11 cellular contexts compared by ENCODE assay signal in genomic region chr4:39713691-39714090, GRCh38. TPM values are rescaled to one million over a fixed set of nuclear protein-coding genes. Genes with fewer than 3 reads are reported as not detected.
A peak's percentile ranks its signal among the peaks of the same experiment; 100 is the strongest.
DNase-seq lines count a peak whose midpoint lies in the region; ATAC-seq and TF ChIP-seq lines count a peak whose summit lies in the region.
"Had no signal": no experiment of that assay in that cellular context is flagged by ENCODE, and none has a peak within 500 bp of the region (broad histone marks: within the 10 kb centered on the region; RNA-seq: fewer than 3 reads in every experiment).

No MANE protein-coding gene starts in this region.

- intact Hi-C loops in aorta (cut with DNase I) = no loop called here

- no peak overlapping the region for H3K4me3 ChIP-seq in fibroblast of pulmonary artery (replicated peaks; ENCODE audit: low read depth, low read length)
- H3K4me3 ChIP-seq in aorta (ENCODE audit: low read length in 2 of 2) = no peak overlapping the region
- no peak overlapping the region for H3K4me3 ChIP-seq in suprapubic skin
- H3K4me3 ChIP-seq: K562, vagina had no signal

- no peak for DNase-seq in activated naive CD4-positive, alpha-beta T cell treated with anti-CD3 and anti-CD28 coated beads, Interleukin-2, amount 50 U/mL, for 72 hours (ENCODE audit: low spot score in 2 of 2)
- no peak for DNase-seq in activated naive CD4-positive, alpha-beta T cell treated with anti-CD3 and anti-CD28 coated beads, Interleukin-2, amount 50 U/mL, for 16 hours
- DNase-seq in NAMALWA (ENCODE audit: low spot score) (peak; percentile 35), fibroblast of pulmonary artery (ENCODE audit: low read depth) (peak; percentile 57), aorta (peak in 1 of 2 donors; percentile 33), GM10266 (ENCODE audit: extremely low spot score) (no peak), NCI-H345 treated with DMSO at 0.1 percent for 48 hours (lab: John Stamatoyannopoulos, UW; ENCODE audit: unreplicated experiment) (no peak), suprapubic skin (ENCODE audit: low spot score in 2 of 2) (no peak)
- DNase-seq: AML-193 had no signal

- TF ChIP-seq POLR2A in suprapubic skin (IDR thresholded peaks at IDR 0.05) = no peak

- no peak for TF ChIP-seq EP300 in suprapubic skin (IDR thresholded peaks at IDR 0.05)

- H3K36me3 ChIP-seq in aorta (ENCODE audit: control insufficient read depth in 1 of 2, insufficient read depth in 2 of 2, low read length in 1 of 2) (no peaks in the 10 kb centered on the region), suprapubic skin (peaks cover 4% of the 10 kb centered on the region)
- H3K36me3 ChIP-seq: vagina had no signal

- ATAC-seq in activated naive CD4-positive, alpha-beta T cell treated with anti-CD3 and anti-CD28 coated beads, Interleukin-2, amount 50 U/mL, for 72 hours = peak; percentile 34 to 48
- peak; percentile 66 for ATAC-seq in aorta (ENCODE audit: low FRiP score)
- ATAC-seq: K562 had no signal

- H3K36me3 Mint-ChIP-seq in activated naive CD4-positive, alpha-beta T cell treated with anti-CD3 and anti-CD28 coated beads, Interleukin-2, amount 50 U/mL, for 72 hours = peaks cover 8 to 11% of the 10 kb centered on the region in 2 donors

- WGBS in aorta, 2 donors = 0 to 2% methylated on average over 1 of the region's 1 CpG
- WGBS in suprapubic skin = 56% methylated on average over 1 of the region's 1 CpG

- no peak overlapping the region for H3K27ac ChIP-seq in aorta (ENCODE audit: low read depth in 1 of 2, low read length in 2 of 2)
- no peak overlapping the region for H3K27ac ChIP-seq in suprapubic skin
- H3K27ac ChIP-seq: vagina had no signal

- TF ChIP-seq CTCF in fibroblast of pulmonary artery (IDR thresholded peaks at IDR 0.05; ENCODE audit: low read length, missing control alignments) (no peak), GM10266 (IDR thresholded peaks at IDR 0.05; ENCODE audit: control insufficient read depth, insufficient read depth, low read depth, missing control alignments) (no peak), suprapubic skin (IDR thresholded peaks at IDR 0.05) (no peak)

- H3K9me3 ChIP-seq in aorta (ENCODE audit: control insufficient read depth, low read length) (no peaks in the 10 kb centered on the region), suprapubic skin (no peaks in the 10 kb centered on the region)
- H3K9me3 ChIP-seq: vagina had no signal

- H3K27me3 ChIP-seq in aorta (ENCODE audit: control insufficient read depth in 1 of 2, insufficient read depth in 2 of 2, low read length in 1 of 2) (no peaks in the 10 kb centered on the region), suprapubic skin (no peaks in the 10 kb centered on the region)
- H3K27me3 ChIP-seq: vagina had no signal

- peaks cover 3% of the 10 kb centered on the region in 2 donors for H3K4me1 ChIP-seq in aorta (ENCODE audit: control insufficient read depth in 1 of 2, insufficient read depth in 2 of 2, low read length in 2 of 2)
- H3K4me1 ChIP-seq in suprapubic skin = peaks cover 20% of the 10 kb centered on the region

- peak overlapping the region in 1 of 2 donors; percentile 13 for H3K27ac Mint-ChIP-seq in activated naive CD4-positive, alpha-beta T cell treated with anti-CD3 and anti-CD28 coated beads, Interleukin-2, amount 50 U/mL, for 72 hours

- no peaks in the 10 kb centered on the region for H3K9me3 Mint-ChIP-seq in activated naive CD4-positive, alpha-beta T cell treated with anti-CD3 and anti-CD28 coated beads, Interleukin-2, amount 50 U/mL, for 72 hours

RNA-seq across cellular contexts. Expression of gene UBE2K, which starts 15.8 kb away (rescaled TPM):
- 10 to 100 TPM; 70.8 to 78.8 TPM for total RNA-seq in activated naive CD4-positive, alpha-beta T cell treated with anti-CD3 and anti-CD28 coated beads, Interleukin-2, amount 50 U/mL, for 72 hours
- total RNA-seq in aorta (10 to 100 TPM; 56.8 to 59.5 TPM), suprapubic skin (10 to 100 TPM; 23.0 to 37.2 (median 31.8) TPM)
- 10 to 100 TPM; 26.5 to 30.6 TPM for polyA plus RNA-seq in aorta

Comparison
In these comparisons a context has a peak if more than half of its experiments do, and no peak if none do; other contexts are left out.
1. DNase-seq: peak in NAMALWA (single experiment) and fibroblast of pulmonary artery (single experiment); none in activated naive CD4-positive, alpha-beta T cell treated with anti-CD3 and anti-CD28 coated beads, Interleukin-2, amount 50 U/mL, for 72 hours (0 of 2), activated naive CD4-positive, alpha-beta T cell treated with anti-CD3 and anti-CD28 coated beads, Interleukin-2, amount 50 U/mL, for 16 hours (single experiment), GM10266 (single experiment), NCI-H345 treated with DMSO at 0.1 percent for 48 hours (single experiment) and suprapubic skin (0 of 2).